In the genomic region with DNA sequence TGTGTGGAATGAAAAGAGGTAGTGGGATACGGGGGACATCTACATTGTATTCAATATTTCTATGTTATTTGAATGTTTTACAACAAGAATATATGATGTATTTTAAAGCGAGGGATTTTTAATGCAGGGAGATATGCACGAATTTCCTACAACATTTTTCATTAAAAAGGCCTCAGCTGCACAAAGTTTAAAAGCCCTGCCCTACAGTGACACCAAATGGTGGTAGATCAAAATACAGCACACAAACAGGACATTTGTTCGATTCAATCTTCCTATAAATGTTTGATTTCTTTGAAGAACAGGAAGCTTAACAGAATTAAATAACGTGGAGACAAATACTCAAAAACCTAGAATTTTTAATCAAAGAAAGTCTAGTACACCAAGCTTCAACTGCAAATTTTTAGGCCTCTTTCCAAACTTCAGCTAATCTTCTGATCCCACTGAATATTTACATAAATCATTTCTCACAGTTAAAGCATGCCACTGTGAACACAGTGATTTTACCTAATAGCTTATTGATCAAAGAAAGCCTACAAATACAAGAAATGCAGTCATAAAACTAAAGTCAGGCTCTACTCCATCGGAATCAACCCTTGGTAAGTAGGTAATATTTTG, we compare ENCODE assay signal across 8 cellular contexts.
DNase-seq lines count a peak whose midpoint lies in the region; ATAC-seq and TF ChIP-seq lines count a peak whose summit lies in the region.

No MANE protein-coding gene starts in this region.

- no peaks in the 10 kb centered on the region for H3K4me1 Mint-ChIP-seq in CD14-positive monocyte

- H3K4me1 ChIP-seq in cardiac muscle cell (ENCODE audit: low read depth): no peaks in the 10 kb centered on the region
- no peaks in the 10 kb centered on the region for H3K4me1 ChIP-seq in right atrium auricular region
- H3K4me1 ChIP-seq in prostate gland (replicated peaks): no peaks in the 10 kb centered on the region

- H3K36me3 ChIP-seq in cardiac muscle cell (no peaks in the 10 kb centered on the region), right atrium auricular region (no peaks in the 10 kb centered on the region), prostate gland (no peaks in the 10 kb centered on the region)

- no peak overlapping the region for H3K4me3 Mint-ChIP-seq in CD14-positive monocyte

- H3K27ac ChIP-seq in cardiac muscle cell (no peak overlapping the region), right atrium auricular region (no peak overlapping the region), prostate gland (no peak overlapping the region)

- intact Hi-C loops in prostate gland (cut with DNase I): loop anchor here (5.0 kb wide), 1 partner anchor 224 kb away; no protein-coding TSS in a partner anchor
- intact Hi-C loops in CD14-positive monocyte (cut with micrococcal nuclease): no loop called here

- no peaks in the 10 kb centered on the region for H3K27me3 ChIP-seq in cardiac muscle cell
- no peaks in the 10 kb centered on the region for H3K27me3 ChIP-seq in right atrium auricular region
- H3K27me3 ChIP-seq in prostate gland (replicated peaks; ENCODE audit: insufficient read depth): no peaks in the 10 kb centered on the region

- no peaks in the 10 kb centered on the region for H3K9me3 ChIP-seq in cardiac muscle cell (ENCODE audit: low read depth)
- no peaks in the 10 kb centered on the region for H3K9me3 ChIP-seq in right atrium auricular region
- no peaks in the 10 kb centered on the region for H3K9me3 ChIP-seq in prostate gland

- ATAC-seq in activated naive CD4-positive, alpha-beta T cell treated with anti-CD3 and anti-CD28 coated beads, Interleukin-2, amount 50 U/mL, for 72 hours: no peak

- peaks cover 0 to 1% (median 0%) of the 10 kb centered on the region in 3 donors for H3K27me3 Mint-ChIP-seq in CD14-positive monocyte (ENCODE audit: low read depth in 3 of 3)

- TF ChIP-seq POLR2A in prostate gland (IDR thresholded peaks at IDR 0.05): no peak

- no peak overlapping the region for H3K27ac Mint-ChIP-seq in activated naive CD4-positive, alpha-beta T cell treated with anti-CD3 and anti-CD28 coated beads, Interleukin-2, amount 50 U/mL, for 72 hours
- H3K27ac Mint-ChIP-seq in CD14-positive monocyte: no peak overlapping the region

- no peaks in the 10 kb centered on the region for H3K9me3 Mint-ChIP-seq in activated naive CD4-positive, alpha-beta T cell treated with anti-CD3 and anti-CD28 coated beads, Interleukin-2, amount 50 U/mL, for 72 hours
- no peaks in the 10 kb centered on the region for H3K9me3 Mint-ChIP-seq in CD14-positive monocyte

- TF ChIP-seq CTCF in cardiac muscle cell (IDR thresholded peaks at IDR 0.05; ENCODE audit: low read depth, low read length): peak; percentile 70
- TF ChIP-seq CTCF in right atrium auricular region (IDR thresholded peaks at IDR 0.05): peak in 1 of 2 donors; percentile 62
- peak; percentile 79 for TF ChIP-seq CTCF in epithelial cell of proximal tubule (conservative IDR thresholded peaks at IDR 0.05; ENCODE audit: low read depth, low read length)
- peak in 3 of 4 experiments; percentile 10 to 39 (median 30) for TF ChIP-seq CTCF in prostate gland (IDR thresholded peaks at IDR 0.05)
- TF ChIP-seq CTCF in CD14-positive monocyte (IDR thresholded peaks at IDR 0.05): no peak

- no peak overlapping the region for H3K4me3 ChIP-seq in cardiac muscle cell
- no peak overlapping the region for H3K4me3 ChIP-seq in right atrium auricular region
- no peak overlapping the region for H3K4me3 ChIP-seq in epithelial cell of proximal tubule (ENCODE audit: low read depth, low read length)
- no peak overlapping the region for H3K4me3 ChIP-seq in prostate gland

- DNase-seq in cardiac muscle cell (ENCODE audit: low read depth in 1 of 2, low spot score in 1 of 2): peak; percentile 40 to 68
- no peak for DNase-seq in right atrium auricular region (ENCODE audit: low spot score)
- peak; percentile 57 for DNase-seq in NCI-H748 (lab: John Stamatoyannopoulos, UW; ENCODE audit: unreplicated experiment)
- DNase-seq in epithelial cell of proximal tubule (ENCODE audit: low read depth): no peak
- no peak for DNase-seq in prostate gland (ENCODE audit: low spot score)
- DNase-seq in DMS79 treated with DMSO at 0.1 percent for 48 hours (lab: John Stamatoyannopoulos, UW): no peak
- DNase-seq in activated naive CD4-positive, alpha-beta T cell treated with anti-CD3 and anti-CD28 coated beads, Interleukin-2, amount 50 U/mL, for 72 hours (ENCODE audit: low spot score in 2 of 2): no peak
- DNase-seq in CD14-positive monocyte (ENCODE audit: low spot score): no peak

- 41% methylated on average over 6 of the region's 6 CpGs for WGBS in prostate gland

- no peaks in the 10 kb centered on the region for H3K36me3 Mint-ChIP-seq in activated naive CD4-positive, alpha-beta T cell treated with anti-CD3 and anti-CD28 coated beads, Interleukin-2, amount 50 U/mL, for 72 hours
- H3K36me3 Mint-ChIP-seq in CD14-positive monocyte: peaks cover 0 to 5% of the 10 kb centered on the region in 2 donors

Comparison
In these comparisons a context has a peak if more than half of its experiments do, and no peak if none do; other contexts are left out.
1. DNase-seq: peak in cardiac muscle cell (2 of 2) and NCI-H748 (single experiment); none in right atrium auricular region (single experiment), epithelial cell of proximal tubule (single experiment), prostate gland (single experiment), DMS79 treated with DMSO at 0.1 percent for 48 hours (single experiment), activated naive CD4-positive, alpha-beta T cell treated with anti-CD3 and anti-CD28 coated beads, Interleukin-2, amount 50 U/mL, for 72 hours (0 of 2) and CD14-positive monocyte (single experiment).